1 cellular context compared by ENCODE assay signal in the genomic region with DNA sequence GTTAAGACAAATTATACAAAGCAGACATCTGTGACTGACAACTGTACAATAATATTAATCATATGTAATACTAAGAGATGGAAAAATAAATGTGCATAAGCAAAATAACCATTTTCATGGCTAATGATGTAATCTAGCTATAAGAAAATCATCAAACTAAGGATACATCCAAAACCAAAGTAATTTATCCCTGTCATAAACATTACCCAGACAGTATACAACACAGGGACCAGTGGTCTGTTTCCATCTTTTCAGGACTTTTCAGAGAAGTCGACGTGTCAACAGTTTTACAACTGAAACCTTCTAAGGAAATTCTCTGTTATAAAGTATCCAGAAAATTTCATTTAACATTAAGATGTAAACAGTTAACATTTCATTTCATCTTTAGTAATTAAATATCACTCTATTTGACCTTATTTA.
TF ChIP-seq lines count a peak whose summit lies in the region.

No MANE protein-coding gene starts in this region.

TF ChIP-seq in WTC11, 78 proteins besides CTCF, POLR2A, EP300 and RAD21 (continued from another document):
- TF ChIP-seq MLX (CRISPR knock-in tag; IDR thresholded peaks at IDR 0.05) (no peak), NR3C1 (CRISPR knock-in tag; conservative IDR thresholded peaks at IDR 0.05; ENCODE audit: low read depth) (no peak), ZNF317 (CRISPR knock-in tag; IDR thresholded peaks at IDR 0.05; ENCODE audit: borderline replicate concordance, low read depth) (no peak)
- TF ChIP-seq, protein P1, sequence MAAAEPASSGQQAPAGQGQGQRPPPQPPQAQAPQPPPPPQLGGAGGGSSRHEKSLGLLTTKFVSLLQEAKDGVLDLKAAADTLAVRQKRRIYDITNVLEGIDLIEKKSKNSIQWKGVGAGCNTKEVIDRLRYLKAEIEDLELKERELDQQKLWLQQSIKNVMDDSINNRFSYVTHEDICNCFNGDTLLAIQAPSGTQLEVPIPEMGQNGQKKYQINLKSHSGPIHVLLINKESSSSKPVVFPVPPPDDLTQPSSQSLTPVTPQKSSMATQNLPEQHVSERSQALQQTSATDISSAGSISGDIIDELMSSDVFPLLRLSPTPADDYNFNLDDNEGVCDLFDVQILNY (CRISPR knock-in tag; IDR thresholded peaks at IDR 0.05) = no peak
